1 cellular context compared by ENCODE assay signal in genomic region chr5:139304391-139305324, GRCh38.
TF ChIP-seq lines count a peak whose summit lies in the region.

No MANE protein-coding gene starts in this region.

TF ChIP-seq in GM12878, 131 proteins besides CTCF, POLR2A, EP300 and RAD21:
- TF ChIP-seq RBBP5 (conservative IDR thresholded peaks at IDR 0.05) (no peak), KAT2A (conservative IDR thresholded peaks at IDR 0.05; ENCODE audit: control insufficient read depth, low read depth, low read length) (no peak), RUNX3 (IDR thresholded peaks at IDR 0.05; ENCODE audit: low read length) (no peak), DPF2 (IDR thresholded peaks at IDR 0.05) (no peak), FOXM1 (IDR thresholded peaks at IDR 0.05; ENCODE audit: low read depth, low read length) (no peak), BRCA1 (IDR thresholded peaks at IDR 0.05; ENCODE audit: low read depth, low read length) (no peak), NR2C2 (IDR thresholded peaks at IDR 0.05; ENCODE audit: borderline replicate concordance, control insufficient read depth, insufficient read length, low read depth) (no peak), RB1 (IDR thresholded peaks at IDR 0.05; ENCODE audit: borderline replicate concordance) (no peak), ZSCAN29 (IDR thresholded peaks at IDR 0.05) (no peak), FOXK2 (IDR thresholded peaks at IDR 0.05) (no peak), ETV6 (conservative IDR thresholded peaks at IDR 0.05 in 1 of 2, IDR thresholded peaks at IDR 0.05 in 1 of 2; ENCODE audit: borderline replicate concordance in 1 of 2, low read depth in 1 of 2) (no peak), MEF2A (IDR thresholded peaks at IDR 0.05; ENCODE audit: insufficient read depth, low read depth, low read length) (no peak), CBFB (IDR thresholded peaks at IDR 0.05; ENCODE audit: low read depth) (no peak), CREB1 (IDR thresholded peaks at IDR 0.05; ENCODE audit: low read depth) (no peak)
- TF ChIP-seq, protein P1, sequence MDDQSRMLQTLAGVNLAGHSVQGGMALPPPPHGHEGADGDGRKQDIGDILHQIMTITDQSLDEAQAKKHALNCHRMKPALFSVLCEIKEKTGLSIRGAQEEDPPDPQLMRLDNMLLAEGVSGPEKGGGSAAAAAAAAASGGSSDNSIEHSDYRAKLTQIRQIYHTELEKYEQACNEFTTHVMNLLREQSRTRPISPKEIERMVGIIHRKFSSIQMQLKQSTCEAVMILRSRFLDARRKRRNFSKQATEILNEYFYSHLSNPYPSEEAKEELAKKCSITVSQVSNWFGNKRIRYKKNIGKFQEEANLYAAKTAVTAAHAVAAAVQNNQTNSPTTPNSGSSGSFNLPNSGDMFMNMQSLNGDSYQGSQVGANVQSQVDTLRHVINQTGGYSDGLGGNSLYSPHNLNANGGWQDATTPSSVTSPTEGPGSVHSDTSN (IDR thresholded peaks at IDR 0.05; ENCODE audit: insufficient replicate concordance, low read depth, low read length), result no peak
TF ChIP-seq in GM12878: peak in this region for 0.
